10 cellular contexts compared by ENCODE assay signal in the genomic region with DNA sequence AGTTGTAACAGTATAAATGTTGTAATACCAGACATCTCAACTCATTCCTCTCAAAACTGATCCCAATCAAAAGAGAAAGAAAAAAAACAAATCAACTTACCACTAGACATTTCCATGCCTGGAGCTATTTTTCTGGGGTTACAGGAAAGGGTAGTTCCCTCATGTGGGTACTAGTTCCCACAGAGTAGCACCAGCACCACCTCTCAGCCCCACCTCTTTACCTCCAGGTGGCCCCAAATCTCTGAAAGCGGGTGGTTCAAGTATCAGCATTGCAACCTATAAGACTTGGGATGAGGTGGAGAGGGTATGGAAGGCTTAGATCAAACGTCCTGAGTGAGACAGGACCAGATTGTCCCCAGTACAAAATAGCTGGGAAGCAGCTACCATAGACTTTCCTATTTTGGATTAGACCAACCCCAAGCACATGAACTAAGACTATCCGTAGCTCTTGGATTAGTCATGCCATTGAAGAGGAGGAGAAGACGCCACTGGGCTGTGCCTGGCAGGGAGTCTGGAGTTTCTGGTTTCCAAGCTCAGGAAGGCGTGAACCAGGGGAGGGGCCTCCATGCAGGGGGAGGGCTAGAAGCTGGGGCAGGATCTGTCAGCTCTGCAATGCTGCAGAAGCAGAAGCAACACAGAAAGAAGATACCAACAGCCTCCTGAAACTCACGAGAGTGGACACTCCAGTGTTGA. TPM values are rescaled to one million over a fixed set of nuclear protein-coding genes. Genes with fewer than 3 reads are reported as not detected.
A peak's percentile ranks its signal among the peaks of the same experiment; 100 is the strongest.
DNase-seq lines count a peak whose midpoint lies in the region; ATAC-seq, FAIRE-seq and TF ChIP-seq lines count a peak whose summit lies in the region.
"Had no signal": no experiment of that assay in that cellular context is flagged by ENCODE, and none has a peak within 500 bp of the region (broad histone marks: within the 10 kb centered on the region; RNA-seq: fewer than 3 reads in every experiment).

A gene with protein sequence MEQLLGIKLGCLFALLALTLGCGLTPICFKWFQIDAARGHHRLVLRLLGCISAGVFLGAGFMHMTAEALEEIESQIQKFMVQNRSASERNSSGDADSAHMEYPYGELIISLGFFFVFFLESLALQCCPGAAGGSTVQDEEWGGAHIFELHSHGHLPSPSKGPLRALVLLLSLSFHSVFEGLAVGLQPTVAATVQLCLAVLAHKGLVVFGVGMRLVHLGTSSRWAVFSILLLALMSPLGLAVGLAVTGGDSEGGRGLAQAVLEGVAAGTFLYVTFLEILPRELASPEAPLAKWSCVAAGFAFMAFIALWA (plus strand): TSS at position 620 of the 693 bp plus-strand sequence. CDS start 154 bp downstream, outside the sequence.

- no peak within 1 kb of the TSS for H3K27ac ChIP-seq in gastroesophageal sphincter
- no peak within 1 kb of the TSS for H3K27ac ChIP-seq in small intestine (ENCODE audit: low read depth in 1 of 2, low read length in 1 of 2)

- DNase-seq in Daoy (ENCODE audit: low read depth), result peak; percentile 69
- DNase-seq in RPMI7951 (ENCODE audit: low read depth), result peak; percentile 78
- DNase-seq in posterior vena cava (ENCODE audit: low spot score), result peak; percentile 93
- DNase-seq in T-helper 1 cell, result no peak
- DNase-seq in small intestine, result no peak
- no peak for DNase-seq in DMS79 (lab: John Stamatoyannopoulos, UW)
- no peak for DNase-seq in T-helper 9 cell
- DNase-seq: activated naive CD4-positive, alpha-beta T cell treated with anti-CD3 and anti-CD28 coated beads for 36 hours had no signal

- H3K27me3 ChIP-seq in gastroesophageal sphincter, result no peaks in the 10 kb centered on the region
- H3K27me3 ChIP-seq in small intestine (ENCODE audit: control insufficient read depth in 2 of 2, insufficient read depth in 2 of 2, low read length in 2 of 2), result no peaks in the 10 kb centered on the region

- no peak for TF ChIP-seq CTCF in gastroesophageal sphincter (IDR thresholded peaks at IDR 0.05)

- no peak within 1 kb of the TSS for H3K4me3 ChIP-seq in gastroesophageal sphincter
- no peak within 1 kb of the TSS for H3K4me3 ChIP-seq in small intestine (ENCODE audit: low read depth in 1 of 2, low read length in 2 of 2)

- intact Hi-C loops in posterior vena cava (cut with DNase I), result no loop called here

- no peak for FAIRE-seq in small intestine (lab: Jason Lieb, UNC)

- TF ChIP-seq EP300 in gastroesophageal sphincter (IDR thresholded peaks at IDR 0.05), result no peak

- H3K9me3 ChIP-seq in gastroesophageal sphincter (no peaks in the 10 kb centered on the region), small intestine (ENCODE audit: control insufficient read depth, low read depth) (no peaks in the 10 kb centered on the region)

- H3K36me3 ChIP-seq in gastroesophageal sphincter (peaks cover 8 to 40% of the 10 kb centered on the region in 2 donors), small intestine (ENCODE audit: control insufficient read depth in 2 of 2, insufficient read depth in 2 of 2, low read length in 2 of 2) (peaks cover 5 to 22% of the 10 kb centered on the region in 2 donors)

- 27 to 28% methylated on average over 4 to 6 of the region's 6 CpGs for WGBS in gastroesophageal sphincter (ENCODE audit: low coverage in 1 of 2), 2 donors
- 38 to 44% (median 40%) methylated on average over 6 of the region's 6 CpGs for WGBS in small intestine, 3 donors

- H3K4me1 ChIP-seq in gastroesophageal sphincter (no peaks in the 10 kb centered on the region), small intestine (ENCODE audit: control insufficient read depth in 2 of 2, insufficient read depth in 1 of 2, low read depth in 1 of 2, low read length in 1 of 2) (no peaks in the 10 kb centered on the region)

- ATAC-seq in gastroesophageal sphincter, result peak; percentile 85

- no peak for TF ChIP-seq POLR2A in gastroesophageal sphincter (IDR thresholded peaks at IDR 0.05)

RNA-seq across cellular contexts. Expression of the gene that starts here (rescaled TPM):
- not detected in 2 replicates for total RNA-seq in Daoy (2014; rRNA removed; shearing (Covaris generic))
- 0.12 TPM in 1 of 2 replicates, not detected in the other for total RNA-seq in RPMI7951 (2014; rRNA removed; shearing (Covaris generic))
- total RNA-seq in gastroesophageal sphincter (under 1 TPM in 1 of 4 donors, not detected in 3; 0.59 TPM), posterior vena cava (1 to 10 TPM in 1 of 2 donors, under 1 TPM in 1; 0.24 to 1.1 TPM)
- under 1 TPM in 2 of 3 donors, not detected in 1; 0.04 to 0.67 TPM for polyA plus RNA-seq in small intestine
- total RNA-seq: activated naive CD4-positive, alpha-beta T cell treated with anti-CD3 and anti-CD28 coated beads for 36 hours had no signal
- polyA plus RNA-seq: neural cell had no signal

Comparison
In these comparisons a context has a peak if more than half of its experiments do, and no peak if none do; other contexts are left out.
1. Peak in DNase-seq in Daoy; RNA of the gene not detected or under 1 TPM.
2. Peak in DNase-seq in RPMI7951; RNA of the gene not detected or under 1 TPM.
3. Peak in ATAC-seq in gastroesophageal sphincter; RNA of the gene not detected or under 1 TPM.